Comparison of ENCODE assay signal across 28 cellular contexts in the genomic region with DNA sequence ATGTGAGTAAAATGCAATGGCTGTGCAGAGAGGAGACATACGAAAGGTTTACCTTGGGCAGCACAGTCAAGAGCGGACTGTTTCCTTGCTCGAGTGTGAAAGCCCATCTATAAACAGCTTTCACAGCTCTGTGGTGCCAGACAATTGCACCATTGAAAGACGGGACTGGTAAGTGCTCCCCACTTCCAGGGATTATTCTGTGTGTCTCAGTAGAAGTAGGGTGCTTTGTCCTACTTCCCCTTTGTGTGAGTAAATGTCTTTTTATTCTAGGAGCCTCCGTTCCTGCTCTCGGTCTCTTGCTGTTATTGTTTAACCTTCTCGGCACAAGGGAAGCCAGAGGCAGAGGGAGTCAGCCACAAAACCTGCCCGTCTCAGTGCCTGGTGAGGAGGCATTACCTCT.
A peak's percentile ranks its signal among the peaks of the same experiment; 100 is the strongest.
DNase-seq lines count a peak whose midpoint lies in the region; ATAC-seq and TF ChIP-seq lines count a peak whose summit lies in the region.
"Had no signal": no experiment of that assay in that cellular context is flagged by ENCODE, and none has a peak within 500 bp of the region (broad histone marks: within the 10 kb centered on the region; RNA-seq: fewer than 3 reads in every experiment).

No MANE protein-coding gene starts in this region.

- ATAC-seq in HG02840 (IDR thresholded peaks at IDR 0.05; ENCODE audit: low FRiP score, unreplicated experiment) (no peak), upper lobe of right lung (no peak)
- ATAC-seq: left colon, WTC11 had no signal

- H3K9me3 ChIP-seq in upper lobe of right lung, result no peaks in the 10 kb centered on the region
- H3K9me3 ChIP-seq: BE2C, stomach, tibial nerve had no signal

- H3K4me1 ChIP-seq in upper lobe of right lung, result no peaks in the 10 kb centered on the region
- H3K4me1 ChIP-seq: BE2C, tibial nerve had no signal

- intact Hi-C loops in cardiac septum (cut with DNase I), result no loop called here
- intact Hi-C loops in upper lobe of right lung (cut with DNase I), result no loop called here

- H3K36me3 ChIP-seq in upper lobe of right lung, result no peaks in the 10 kb centered on the region
- H3K36me3 ChIP-seq: BE2C, stomach, tibial nerve had no signal

- H3K27ac ChIP-seq in upper lobe of right lung, result no peak overlapping the region
- H3K27ac ChIP-seq: GM23248, skin epidermis, stomach, tibial nerve had no signal

- H3K4me3 ChIP-seq in upper lobe of right lung, result no peak overlapping the region
- H3K4me3 ChIP-seq: GM23248, skin epidermis, stomach, tibial nerve had no signal

- no peaks in the 10 kb centered on the region for H3K27me3 ChIP-seq in upper lobe of right lung
- H3K27me3 ChIP-seq: BE2C, stomach, tibial nerve had no signal

- DNase-seq in DMS153 (lab: John Stamatoyannopoulos, UW), result peak; percentile 69
- peak; percentile 50 to 74 for DNase-seq in Kasumi-1 (lab: John Stamatoyannopoulos, UW)
- DNase-seq in activated CD8-positive, alpha-beta memory T cell treated with anti-CD3 and anti-CD28 coated beads, Interleukin-2, amount 50 U/mL, for 48 hours, result peak; percentile 6
- DNase-seq in midbrain (lab: John Stamatoyannopoulos, UW), result peak; percentile 6
- DNase-seq in NCI-H146 treated with DMSO at 0.1 percent for 48 hours (lab: John Stamatoyannopoulos, UW; ENCODE audit: unreplicated experiment), result no peak
- DNase-seq in cardiac septum (ENCODE audit: low spot score), result no peak
- no peak for DNase-seq in upper lobe of right lung
- DNase-seq: ACHN; activated CD4-positive, alpha-beta T cell treated with anti-CD3 and anti-CD28 coated beads, Interleukin-2, amount 50 U/mL, for 1 hour; activated effector memory CD4-positive, alpha-beta T cell treated with Interleukin-2 at 50 U/mL for 16 hours; BE2C; CD8-positive, alpha-beta memory T cell; dermis blood vessel endothelial cell; DMS 273 treated with DMSO at 0.1 percent for 48 hours; GM23248; HFFc6; hippocampal formation; left colon; NCI-H1417; NCI-H2081; NCI-H524; NK-92 treated with Interleukin-12 subunit alpha and Interleukin-12 subunit beta, amount 100 ng/mL, for 24 hours; occipital lobe; stomach had no signal

- no peak for TF ChIP-seq CTCF in upper lobe of right lung (IDR thresholded peaks at IDR 0.05)

Comparison
In these comparisons a context has a peak if more than half of its experiments do, and no peak if none do; other contexts are left out.
1. DNase-seq: peak in DMS153 (single experiment), Kasumi-1 (2 of 2), activated CD8-positive, alpha-beta memory T cell treated with anti-CD3 and anti-CD28 coated beads, Interleukin-2, amount 50 U/mL, for 48 hours (single experiment) and midbrain (single experiment); none in NCI-H146 treated with DMSO at 0.1 percent for 48 hours (single experiment), cardiac septum (single experiment) and upper lobe of right lung (single experiment).